In genomic region chr5:149693482-149693881, GRCh38 we compare ENCODE assay signal across 19 cellular contexts. TPM values are rescaled to one million over a fixed set of nuclear protein-coding genes. Genes with fewer than 3 reads are reported as not detected.
DNase-seq lines count a peak whose midpoint lies in the region; ATAC-seq and TF ChIP-seq lines count a peak whose summit lies in the region.
"Had no signal": no experiment of that assay in that cellular context is flagged by ENCODE, and none has a peak within 500 bp of the region (broad histone marks: within the 10 kb centered on the region; RNA-seq: fewer than 3 reads in every experiment).

No MANE protein-coding gene starts in this region.

- no peaks in the 10 kb centered on the region for H3K9me3 ChIP-seq in heart left ventricle
- no peaks in the 10 kb centered on the region for H3K9me3 ChIP-seq in right atrium auricular region
- no peaks in the 10 kb centered on the region for H3K9me3 ChIP-seq in psoas muscle
- H3K9me3 ChIP-seq: A549 had no signal

- TF ChIP-seq POLR2A in heart left ventricle (IDR thresholded peaks at IDR 0.05): no peak

- CTCF ChIA-PET in activated naive CD4-positive, alpha-beta T cell treated with anti-CD3 and anti-CD28 coated beads, Interleukin-2, amount 10 ng/mL, durations not matched to agents 7 days and 5 days (lab: Charles Lee): interaction anchor here (1.5 to 2.1 kb wide), 2 partner anchors 27 to 37 kb away, joined by 3 to 6 read pairs; no protein-coding TSS in a partner anchor

- peak; percentile 3 for ATAC-seq in Right ventricle myocardium superior (ENCODE audit: poor library complexity)
- ATAC-seq in Right ventricle myocardium inferior: no peak
- ATAC-seq in heart left ventricle: peak in 1 of 4 donors; percentile 13
- ATAC-seq in psoas muscle: no peak
- ATAC-seq: A549 had no signal

- DNase-seq in Right ventricle myocardium superior (no peak), Right ventricle myocardium inferior (ENCODE audit: missing footprints) (no peak), heart left ventricle (no peak), right atrium auricular region (ENCODE audit: low spot score) (no peak), psoas muscle (no peak), NCI-H2196 treated with DMSO at 0.1 percent for 48 hours (lab: John Stamatoyannopoulos, UW; ENCODE audit: unreplicated experiment) (no peak)
- no peak for DNase-seq in activated naive CD4-positive, alpha-beta T cell treated with anti-CD3 and anti-CD28 coated beads, Interleukin-2, amount 10 ng/mL, durations not matched to agents 7 days and 5 days
- no peak for DNase-seq in activated naive CD8-positive, alpha-beta T cell treated with anti-CD3 and anti-CD28 coated beads for 36 hours
- DNase-seq: AML-193; CD4-positive, alpha-beta memory T cell; DMS153; DMS79; GDM1; GM23248; HCEC 1CT had no signal

- H3K36me3 ChIP-seq in heart left ventricle (no peaks in the 10 kb centered on the region), right atrium auricular region (no peaks in the 10 kb centered on the region), psoas muscle (ENCODE audit: insufficient read depth in 1 of 2, low read depth in 1 of 2) (no peaks in the 10 kb centered on the region)

- 46 to 68% (median 55%) methylated on average over 2 of the region's 2 CpGs for WGBS in heart left ventricle, 4 donors
- 80 to 95% (median 88%) methylated on average over 2 of the region's 2 CpGs for WGBS in psoas muscle, 3 donors

- H3K4me1 Mint-ChIP-seq in activated naive CD4-positive, alpha-beta T cell treated with anti-CD3 and anti-CD28 coated beads, Interleukin-2, amount 10 ng/mL, durations not matched to agents 7 days and 5 days: no peaks in the 10 kb centered on the region
- no peaks in the 10 kb centered on the region for H3K4me1 Mint-ChIP-seq in activated naive CD8-positive, alpha-beta T cell treated with anti-CD3 and anti-CD28 coated beads for 36 hours
- H3K4me1 Mint-ChIP-seq: CD4-positive, alpha-beta memory T cell had no signal

- H3K4me3 Mint-ChIP-seq in activated naive CD4-positive, alpha-beta T cell treated with anti-CD3 and anti-CD28 coated beads, Interleukin-2, amount 10 ng/mL, durations not matched to agents 7 days and 5 days: no peak overlapping the region
- H3K4me3 Mint-ChIP-seq in activated naive CD8-positive, alpha-beta T cell treated with anti-CD3 and anti-CD28 coated beads for 36 hours: no peak overlapping the region
- H3K4me3 Mint-ChIP-seq: CD4-positive, alpha-beta memory T cell had no signal

- H3K27ac Mint-ChIP-seq in activated naive CD4-positive, alpha-beta T cell treated with anti-CD3 and anti-CD28 coated beads, Interleukin-2, amount 10 ng/mL, durations not matched to agents 7 days and 5 days: no peak overlapping the region
- H3K27ac Mint-ChIP-seq in activated naive CD8-positive, alpha-beta T cell treated with anti-CD3 and anti-CD28 coated beads for 36 hours: no peak overlapping the region
- H3K27ac Mint-ChIP-seq: CD4-positive, alpha-beta memory T cell had no signal

- H3K27me3 Mint-ChIP-seq in activated naive CD4-positive, alpha-beta T cell treated with anti-CD3 and anti-CD28 coated beads, Interleukin-2, amount 10 ng/mL, durations not matched to agents 7 days and 5 days: peaks cover 47% of the 10 kb centered on the region
- H3K27me3 Mint-ChIP-seq in activated naive CD8-positive, alpha-beta T cell treated with anti-CD3 and anti-CD28 coated beads for 36 hours: peaks cover 12% of the 10 kb centered on the region

- peak overlapping the region; percentile 22 to 94 (median 82) for H3K27ac ChIP-seq in heart left ventricle
- H3K27ac ChIP-seq in right atrium auricular region: peak overlapping the region; percentile 56 to 86
- H3K27ac ChIP-seq in psoas muscle: peak overlapping the region; percentile 53
- H3K27ac ChIP-seq: 22Rv1, A549, C4-2B, GM23248, HL-60 had no signal

- H3K9me3 Mint-ChIP-seq in activated naive CD4-positive, alpha-beta T cell treated with anti-CD3 and anti-CD28 coated beads, Interleukin-2, amount 10 ng/mL, durations not matched to agents 7 days and 5 days: no peaks in the 10 kb centered on the region
- no peaks in the 10 kb centered on the region for H3K9me3 Mint-ChIP-seq in activated naive CD8-positive, alpha-beta T cell treated with anti-CD3 and anti-CD28 coated beads for 36 hours

- H3K4me1 ChIP-seq in heart left ventricle (peaks cover 0 to 27% (median 8%) of the 10 kb centered on the region in 12 donors), right atrium auricular region (peaks cover 0 to 6% of the 10 kb centered on the region in 2 donors), psoas muscle (peaks cover 21% of the 10 kb centered on the region)

- TF ChIP-seq CTCF in heart left ventricle (IDR thresholded peaks at IDR 0.05) (no peak), right atrium auricular region (IDR thresholded peaks at IDR 0.05) (no peak), psoas muscle (IDR thresholded peaks at IDR 0.05) (no peak)

- no peaks in the 10 kb centered on the region for H3K27me3 ChIP-seq in heart left ventricle
- no peaks in the 10 kb centered on the region for H3K27me3 ChIP-seq in right atrium auricular region
- no peaks in the 10 kb centered on the region for H3K27me3 ChIP-seq in psoas muscle (ENCODE audit: insufficient read depth in 3 of 3, low read length in 2 of 3)

- H3K36me3 Mint-ChIP-seq in activated naive CD4-positive, alpha-beta T cell treated with anti-CD3 and anti-CD28 coated beads, Interleukin-2, amount 10 ng/mL, durations not matched to agents 7 days and 5 days: no peaks in the 10 kb centered on the region
- H3K36me3 Mint-ChIP-seq in activated naive CD8-positive, alpha-beta T cell treated with anti-CD3 and anti-CD28 coated beads for 36 hours: no peaks in the 10 kb centered on the region
- H3K36me3 Mint-ChIP-seq: CD4-positive, alpha-beta memory T cell had no signal

- H3K4me3 ChIP-seq in heart left ventricle (no peak overlapping the region), right atrium auricular region (no peak overlapping the region), psoas muscle (no peak overlapping the region)
- H3K4me3 ChIP-seq: A549, GM23248 had no signal

- intact Hi-C loops in Right ventricle myocardium superior (cut with DNase I) (no loop called here), Right ventricle myocardium inferior (cut with DNase I) (loop anchor here (1.0 kb wide), 1 partner anchor 12 kb away; no protein-coding TSS in a partner anchor), heart left ventricle (cut with DNase I) (loop anchor here in 2 of 10 donors (5.0 kb wide), 1 partner anchor 34 kb away; no protein-coding TSS in a partner anchor), psoas muscle (cut with DNase I) (no loop called here)

RNA-seq across cellular contexts. Expression of gene PPARGC1B, which starts 36.6 kb away (rescaled TPM):
- total RNA-seq in Right ventricle myocardium superior (27.9 TPM), Right ventricle myocardium inferior (30.1 TPM), heart left ventricle (10 to 100 TPM; 17.8 to 34.3 (median 24.4) TPM), right atrium auricular region (10 to 100 TPM; 10.1 to 11.4 TPM), psoas muscle (1 to 10 TPM; 4.6 to 9.5 (median 6.8) TPM)
- polyA plus RNA-seq in heart left ventricle (10 to 100 TPM in 1 of 2 donors, 1 to 10 TPM in 1; 5.0 to 12.8 TPM), psoas muscle (1 to 10 TPM in 2 of 3 donors, under 1 TPM in 1; 0.93 to 3.1 (median 2.1) TPM)
- total RNA-seq in activated naive CD8-positive, alpha-beta T cell treated with anti-CD3 and anti-CD28 coated beads for 36 hours: 10 to 100 TPM; 10.6 to 10.9 TPM
